30 cellular contexts compared by ENCODE assay signal in genomic region chr10:114626841-114627240, GRCh38. TPM values are rescaled to one million over a fixed set of nuclear protein-coding genes. Genes with fewer than 3 reads are reported as not detected.
DNase-seq lines count a peak whose midpoint lies in the region; ATAC-seq, FAIRE-seq and TF ChIP-seq lines count a peak whose summit lies in the region.
"Had no signal": no experiment of that assay in that cellular context is flagged by ENCODE, and none has a peak within 500 bp of the region (broad histone marks: within the 10 kb centered on the region; RNA-seq: fewer than 3 reads in every experiment).

No MANE protein-coding gene starts in this region.

- peak overlapping the region in 11 of 12 donors; percentile 26 to 96 (median 80) for H3K27ac ChIP-seq in heart left ventricle
- H3K27ac ChIP-seq: 22Rv1 had no signal

- no peak for DNase-seq in heart left ventricle
- DNase-seq in left ventricle myocardium superior, result no peak
- peak; percentile 29 for DNase-seq in astrocyte of the spinal cord (ENCODE audit: low read depth, low spot score)
- peak; percentile 32 for DNase-seq in iris pigment epithelial cell (ENCODE audit: low read depth)
- peak; percentile 43 for DNase-seq in urothelium cell line (ENCODE audit: low spot score)
- DNase-seq in GM19238 (ENCODE audit: insufficient read length, low spot score), result no peak
- DNase-seq in CD14-positive monocyte (ENCODE audit: low spot score), result no peak
- no peak for DNase-seq in KG1 (lab: John Stamatoyannopoulos, UW)
- DNase-seq: activated CD4-positive, alpha-beta memory T cell treated with anti-CD3 and anti-CD28 coated beads for 36 hours; activated CD4-positive, CD25-positive, alpha-beta regulatory T cell; activated CD8-positive, alpha-beta memory T cell treated with anti-CD3 and anti-CD28 coated beads, Interleukin-2, amount 50 U/mL, for 4 hours; activated naive CD4-positive, alpha-beta T cell treated with anti-CD3 and anti-CD28 coated beads, Interleukin-2, amount 10 ng/mL, durations not matched to agents 7 days and 5 days; amniotic stem cell; caudate nucleus; cortex of kidney; DMS 273 treated with DMSO at 0.1 percent for 48 hours; effector memory CD8-positive, alpha-beta T cell; H7; islet precursor cell; lower lobe of right lung; mucosa of descending colon; NCI-H1105 treated with DMSO at 0.1 percent for 48 hours; NCI-H2029; NCI-H526; retina; stimulated activated CD4-positive, alpha-beta T cell treated with anti-CD3 and anti-CD28 coated beads, Interleukin-2, amount 100 ng/mL, for 48 hours; upper lobe of left lung had no signal

- TF ChIP-seq POLR2A in heart left ventricle (IDR thresholded peaks at IDR 0.05), result no peak

- no peak for FAIRE-seq in urothelium cell line (lab: Jason Lieb, UNC)

- intact Hi-C loops in heart left ventricle (cut with DNase I) (loop anchor here in 3 of 10 donors (5.0 to 10.0 kb wide), 3 partner anchors 85 to 152 kb away; no protein-coding TSS in a partner anchor), left ventricle myocardium superior (cut with micrococcal nuclease) (no loop called here), CD14-positive monocyte (cut with micrococcal nuclease) (no loop called here)

- peaks cover 0 to 18% (median 0%) of the 10 kb centered on the region in 9 donors for H3K36me3 ChIP-seq in heart left ventricle
- H3K36me3 ChIP-seq: lower lobe of right lung, upper lobe of left lung had no signal

- no peak overlapping the region for H3K4me3 Mint-ChIP-seq in CD14-positive monocyte
- H3K4me3 Mint-ChIP-seq: activated CD4-positive, alpha-beta memory T cell treated with anti-CD3 and anti-CD28 coated beads for 36 hours; activated naive CD4-positive, alpha-beta T cell treated with anti-CD3 and anti-CD28 coated beads, Interleukin-2, amount 10 ng/mL, durations not matched to agents 7 days and 5 days; effector memory CD8-positive, alpha-beta T cell; nephron had no signal

- peaks cover 0 to 8% (median 0%) of the 10 kb centered on the region in 9 donors for H3K27me3 ChIP-seq in heart left ventricle
- H3K27me3 ChIP-seq: upper lobe of left lung had no signal

- 80 to 90% (median 85%) methylated on average over 1 of the region's 1 CpG for WGBS in heart left ventricle, 4 donors

- H3K9me3 ChIP-seq in heart left ventricle, result peaks cover 0 to 8% (median 0%) of the 10 kb centered on the region in 12 donors
- H3K9me3 ChIP-seq: lower lobe of right lung, mucosa of descending colon, upper lobe of left lung had no signal

- no peak for TF ChIP-seq CTCF in heart left ventricle (IDR thresholded peaks at IDR 0.05)
- no peak for TF ChIP-seq CTCF in astrocyte of the spinal cord (IDR thresholded peaks at IDR 0.05; ENCODE audit: low read depth, low read length)
- TF ChIP-seq CTCF in CD14-positive monocyte (IDR thresholded peaks at IDR 0.05), result no peak

- H3K27me3 Mint-ChIP-seq in CD14-positive monocyte (ENCODE audit: low read depth in 3 of 3), result peaks cover 17 to 26% (median 20%) of the 10 kb centered on the region in 3 donors

- H3K4me1 ChIP-seq in heart left ventricle, result peaks cover 14 to 85% (median 53%) of the 10 kb centered on the region in 12 donors

- H3K36me3 Mint-ChIP-seq in CD14-positive monocyte, result peaks cover 0 to 10% of the 10 kb centered on the region in 2 donors
- H3K36me3 Mint-ChIP-seq: activated CD4-positive, alpha-beta memory T cell treated with anti-CD3 and anti-CD28 coated beads for 36 hours; activated naive CD4-positive, alpha-beta T cell treated with anti-CD3 and anti-CD28 coated beads, Interleukin-2, amount 10 ng/mL, durations not matched to agents 7 days and 5 days had no signal

- no peak overlapping the region for H3K27ac Mint-ChIP-seq in CD14-positive monocyte
- H3K27ac Mint-ChIP-seq: activated CD4-positive, alpha-beta memory T cell treated with anti-CD3 and anti-CD28 coated beads for 36 hours; activated naive CD4-positive, alpha-beta T cell treated with anti-CD3 and anti-CD28 coated beads, Interleukin-2, amount 10 ng/mL, durations not matched to agents 7 days and 5 days; effector memory CD8-positive, alpha-beta T cell; nephron had no signal

- peaks cover 7% of the 10 kb centered on the region for H3K4me1 Mint-ChIP-seq in CD14-positive monocyte

- in situ Hi-C loops in astrocyte of the spinal cord (cut with HindIII; ENCODE audit: low sequenced_read_pairs), result no loop called here

- H3K4me3 ChIP-seq in heart left ventricle (peak overlapping the region in 2 of 12 donors; percentile 60 to 66), astrocyte of the spinal cord (ENCODE audit: low read depth, low read length) (no peak overlapping the region)
- H3K4me3 ChIP-seq: esophagus muscularis mucosa, lower lobe of right lung, mucosa of descending colon, upper lobe of left lung had no signal

- peaks cover 0 to 6% (median 0%) of the 10 kb centered on the region in 7 donors for H3K9me3 Mint-ChIP-seq in CD14-positive monocyte
- H3K9me3 Mint-ChIP-seq: effector memory CD8-positive, alpha-beta T cell; nephron had no signal

- ATAC-seq in heart left ventricle (no peak), left ventricle myocardium superior (no peak)
- ATAC-seq: effector memory CD8-positive, alpha-beta T cell; lower lobe of right lung; mucosa of descending colon had no signal

RNA-seq across cellular contexts. Expression of gene ABLIM1, which starts 31.2 kb away (rescaled TPM):
- total RNA-seq in heart left ventricle, result 100 to 1,000 TPM; 491 to 713 (median 575) TPM
- polyA plus RNA-seq in heart left ventricle, result 100 to 1,000 TPM; 242 to 276 TPM
- total RNA-seq in left ventricle myocardium superior, result 808 TPM
- under 1 TPM; 0.33 to 0.91 TPM for polyA plus RNA-seq in CD14-positive monocyte

Comparison
In these comparisons a context has a peak if more than half of its experiments do, and no peak if none do; other contexts are left out.
1. DNase-seq: peak in astrocyte of the spinal cord (single experiment), iris pigment epithelial cell (single experiment) and urothelium cell line (single experiment); none in heart left ventricle (0 of 5), left ventricle myocardium superior (single experiment), GM19238 (single experiment), CD14-positive monocyte (single experiment) and KG1 (single experiment).